19 cellular contexts compared by ENCODE assay signal in the genomic region with DNA sequence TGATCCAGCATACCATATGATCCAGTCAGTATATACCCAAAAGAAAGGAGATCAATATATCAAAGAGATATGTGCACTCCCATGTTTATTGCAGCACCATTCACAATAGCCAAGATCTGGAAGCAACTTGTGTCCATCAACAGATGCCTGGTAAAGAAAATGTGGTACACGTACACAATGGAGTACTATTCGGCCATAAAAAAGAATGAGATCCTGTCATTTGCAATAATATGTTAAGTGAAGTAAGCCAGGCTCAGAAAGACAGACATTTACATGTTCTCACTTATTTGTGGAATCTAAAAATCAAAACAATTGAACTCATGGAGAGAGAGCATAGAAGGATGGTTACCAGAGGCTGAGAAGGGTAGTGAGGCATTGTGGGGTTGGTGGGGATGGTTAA. TPM values are rescaled to one million over a fixed set of nuclear protein-coding genes. Genes with fewer than 3 reads are reported as not detected.
A peak's percentile ranks its signal among the peaks of the same experiment; 100 is the strongest.
DNase-seq lines count a peak whose midpoint lies in the region; ATAC-seq and TF ChIP-seq lines count a peak whose summit lies in the region.
"Had no signal": no experiment of that assay in that cellular context is flagged by ENCODE, and none has a peak within 500 bp of the region (broad histone marks: within the 10 kb centered on the region; RNA-seq: fewer than 3 reads in every experiment).

No MANE protein-coding gene starts in this region.

- H3K4me1 ChIP-seq in left ventricle myocardium inferior (peaks cover 23% of the 10 kb centered on the region), Panc1 (ENCODE audit: control insufficient read depth, insufficient read depth, low read length) (no peaks in the 10 kb centered on the region; the same call in 1 of the 2 replicates), transverse colon (peaks cover 0 to 5% (median 2%) of the 10 kb centered on the region in 4 donors)
- H3K4me1 ChIP-seq: Caco-2 had no signal

- TF ChIP-seq CTCF in left ventricle myocardium inferior (IDR thresholded peaks at IDR 0.05; ENCODE audit: borderline replicate concordance): no peak
- TF ChIP-seq CTCF in Panc1 (IDR thresholded peaks at IDR 0.05): no peak
- no peak for TF ChIP-seq CTCF in transverse colon (IDR thresholded peaks at IDR 0.05)

- no peaks in the 10 kb centered on the region for H3K9me3 ChIP-seq in left ventricle myocardium inferior (replicated peaks)
- H3K9me3 ChIP-seq in Panc1 (ENCODE audit: control insufficient read depth, insufficient read depth, low read depth, low read length): no peaks in the 10 kb centered on the region
- no peaks in the 10 kb centered on the region for H3K9me3 ChIP-seq in transverse colon
- H3K9me3 ChIP-seq: Caco-2, MG63 had no signal

- H3K27me3 ChIP-seq in left ventricle myocardium inferior (ENCODE audit: low read depth): no peaks in the 10 kb centered on the region
- H3K27me3 ChIP-seq in Panc1 (ENCODE audit: control insufficient read depth, insufficient read depth, low read length): no peaks in the 10 kb centered on the region
- no peaks in the 10 kb centered on the region for H3K27me3 ChIP-seq in transverse colon
- H3K27me3 ChIP-seq: MG63 had no signal

- H3K36me3 ChIP-seq in left ventricle myocardium inferior (peaks cover 87% of the 10 kb centered on the region), Panc1 (ENCODE audit: control insufficient read depth, insufficient read depth, low read length) (peaks cover 23% of the 10 kb centered on the region; the same call in 1 of the 2 replicates), transverse colon (peaks cover 0 to 74% (median 31%) of the 10 kb centered on the region in 4 donors)

- H3K4me3 Mint-ChIP-seq in memory B cell: no peak overlapping the region

- no peak for DNase-seq in left ventricle myocardium inferior
- DNase-seq in cardiac septum (ENCODE audit: low spot score): no peak
- DNase-seq in Panc1 (ENCODE audit: low read depth, low spot score): no peak
- no peak for DNase-seq in memory B cell (ENCODE audit: low spot score in 2 of 2)
- no peak for DNase-seq in transverse colon
- DNase-seq: ACHN, AML-193, Caco-2, Karpas-422, MG63, NCI-H1092, NCI-H146, NCI-H2081, NCI-H510A, NCI-H82 had no signal

- ATAC-seq in Panc1 (no peak), memory B cell (ENCODE audit: low read depth) (no peak), HG02884 (IDR thresholded peaks at IDR 0.05; ENCODE audit: unreplicated experiment) (no peak)
- ATAC-seq: Right ventricle myocardium inferior had no signal

- in situ Hi-C loops in Panc1 (cut with HindIII; ENCODE audit: low pct_unique_long_range_greater_than_20kb, low sequenced_read_pairs) (no loop called here), transverse colon (cut with MboI; ENCODE audit: low pct_ligation_motif_present in 1 of 4, low pct_unique_long_range_greater_than_20kb in 1 of 4, low sequenced_read_pairs in 3 of 4) (no loop called here)

- POLR2A ChIA-PET in Panc1 (lab: Charles Lee): no interaction called here

- 93 to 95% methylated on average over 2 of the region's 2 CpGs for WGBS in transverse colon (ENCODE audit: low coverage in 1 of 2), 2 donors

- H3K27ac ChIP-seq in left ventricle myocardium inferior (replicated peaks): peak overlapping the region; percentile 88
- H3K27ac ChIP-seq in Panc1 (ENCODE audit: low read length): no peak overlapping the region
- no peak overlapping the region for H3K27ac ChIP-seq in transverse colon

- TF ChIP-seq EP300 in transverse colon (IDR thresholded peaks at IDR 0.05; ENCODE audit: low read depth): no peak

- TSS peak; percentile 56 for BruUV-seq in Panc1 (replicated peaks; lab: Mats Ljungman, UMichigan)

- H3K9me3 Mint-ChIP-seq in memory B cell: no peaks in the 10 kb centered on the region

- peaks cover 17% of the 10 kb centered on the region for H3K36me3 Mint-ChIP-seq in memory B cell

- H3K27ac Mint-ChIP-seq in memory B cell: peak overlapping the region; percentile 39

- H3K4me3 ChIP-seq in left ventricle myocardium inferior (no peak overlapping the region), Panc1 (ENCODE audit: low read depth in 2 of 2, low read length in 2 of 2) (no peak overlapping the region), transverse colon (no peak overlapping the region)
- H3K4me3 ChIP-seq: MG63, SK-N-MC had no signal

- no peaks in the 10 kb centered on the region for H3K27me3 Mint-ChIP-seq in memory B cell

- TF ChIP-seq POLR2A in transverse colon (IDR thresholded peaks at IDR 0.05): no peak

- CTCF ChIA-PET in Panc1 (lab: Charles Lee): no interaction called here

- intact Hi-C loops in left ventricle myocardium inferior (cut with micrococcal nuclease): no loop called here
- intact Hi-C loops in cardiac septum (cut with DNase I): no loop called here
- intact Hi-C loops in Panc1 (cut with micrococcal nuclease; ENCODE audit: unreplicated experiment): no loop called here
- intact Hi-C loops in transverse colon (cut with DNase I; ENCODE audit: low total_unique reads): no loop called here

- H3K4me1 Mint-ChIP-seq in memory B cell: peaks cover under 1% of the 10 kb centered on the region

RNA-seq across cellular contexts. Expression of a gene that starts 27.0 kb away (rescaled TPM):
- total RNA-seq in left ventricle myocardium inferior: 197 TPM
- total RNA-seq in cardiac septum: 149 TPM
- total RNA-seq in Panc1 (2021; ENCODE audit: unreplicated experiment): 113 TPM
- polyA plus RNA-seq in Panc1 (2012; ENCODE audit: insufficient read length): 161 TPM
- total RNA-seq in transverse colon: 10 to 100 TPM; 32.9 to 89.4 (median 58.9) TPM

RNA-seq across cellular contexts. Expression of a gene that starts 37.6 kb away (rescaled TPM):
- total RNA-seq in left ventricle myocardium inferior (0.74 TPM), cardiac septum (0.40 TPM), Panc1 (2021; ENCODE audit: unreplicated experiment) (0.18 TPM), transverse colon (10 to 100 TPM in 1 of 4 donors, 1 to 10 TPM in 1, not detected in 2; 1.1 to 20.5 TPM)
- not detected for polyA plus RNA-seq in Panc1 (2012; ENCODE audit: insufficient read length)
- total RNA-seq: Caco-2, H4 had no signal

RNA-seq across cellular contexts. Expression of a gene that starts 40.6 kb away (rescaled TPM):
- total RNA-seq in left ventricle myocardium inferior: 155 TPM
- 155 TPM for total RNA-seq in cardiac septum
- total RNA-seq in Panc1 (2021; ENCODE audit: unreplicated experiment): 287 TPM
- 246 TPM for polyA plus RNA-seq in Panc1 (2012; ENCODE audit: insufficient read length)
- 100 to 1,000 TPM in 3 of 4 donors, 10 to 100 TPM in 1; 56.5 to 145 (median 126) TPM for total RNA-seq in transverse colon

RNA-seq across cellular contexts. Expression of a gene that starts 40.9 kb away (rescaled TPM):
- total RNA-seq in left ventricle myocardium inferior (46.2 TPM), cardiac septum (30.6 TPM), Panc1 (2021; ENCODE audit: unreplicated experiment) (33.5 TPM), transverse colon (10 to 100 TPM; 13.5 to 27.6 (median 16.8) TPM)
- 14.9 TPM for polyA plus RNA-seq in Panc1 (2012; ENCODE audit: insufficient read length)
